ENCODE assay signal across 14 cellular contexts in genomic region chr9:124077915-124078572, GRCh38.
A peak's percentile ranks its signal among the peaks of the same experiment; 100 is the strongest.
DNase-seq lines count a peak whose midpoint lies in the region; ATAC-seq and TF ChIP-seq lines count a peak whose summit lies in the region.
"Had no signal": no experiment of that assay in that cellular context is flagged by ENCODE, and none has a peak within 500 bp of the region (broad histone marks: within the 10 kb centered on the region; RNA-seq: fewer than 3 reads in every experiment).

No MANE protein-coding gene starts in this region.

- intact Hi-C loops in heart left ventricle (cut with DNase I) (no loop called here), cardiac septum (cut with DNase I) (no loop called here)

- no peak for TF ChIP-seq POLR2A in heart left ventricle (IDR thresholded peaks at IDR 0.05)

- H3K4me1 ChIP-seq in heart left ventricle (no peaks in the 10 kb centered on the region), adipocyte (ENCODE audit: control insufficient read depth, insufficient read depth, low read length) (peaks cover 9% of the 10 kb centered on the region), thoracic aorta (ENCODE audit: control insufficient read depth in 1 of 2, low read depth in 2 of 2) (peaks cover 0 to 3% of the 10 kb centered on the region in 2 donors)

- H3K36me3 ChIP-seq in heart left ventricle (no peaks in the 10 kb centered on the region), adipocyte (ENCODE audit: control insufficient read depth, insufficient read depth, low read length, severe bottlenecking) (no peaks in the 10 kb centered on the region), thoracic aorta (no peaks in the 10 kb centered on the region)

- DNase-seq in heart left ventricle = peak in 1 of 5 donors; percentile 55
- DNase-seq in cardiac septum (ENCODE audit: low spot score) = no peak
- DNase-seq in adipocyte (ENCODE audit: low read depth) = peak; percentile 14
- DNase-seq in glomerular visceral epithelial cell (ENCODE audit: extremely low spot score) = peak; percentile 18
- no peak for DNase-seq in thoracic aorta (ENCODE audit: low spot score)
- no peak for DNase-seq in GM19238 (ENCODE audit: insufficient read length, low spot score)
- DNase-seq in SKM-1 (lab: John Stamatoyannopoulos, UW; ENCODE audit: unreplicated experiment) = no peak
- DNase-seq: 8988T; activated CD8-positive, alpha-beta memory T cell treated with anti-CD3 and anti-CD28 coated beads, Interleukin-2, amount 50 U/mL, for 4 hours; naive thymus-derived CD8-positive, alpha-beta T cell; NCI-H1092; RPMI8226 had no signal

- 66 to 80% (median 75%) methylated on average over 3 of the region's 3 CpGs for WGBS in heart left ventricle, 4 donors

- H3K27ac ChIP-seq in heart left ventricle (peak overlapping the region in 2 of 12 donors; percentile 13 to 49), thoracic aorta (peak overlapping the region in 1 of 2 donors; percentile 37)

- TF ChIP-seq CTCF in heart left ventricle (IDR thresholded peaks at IDR 0.05) (no peak), thoracic aorta (IDR thresholded peaks at IDR 0.05) (no peak)

- H3K27me3 ChIP-seq in heart left ventricle (peaks cover 0 to 8% (median 0%) of the 10 kb centered on the region in 9 donors), adipocyte (replicated peaks; ENCODE audit: control insufficient read depth, insufficient read depth, low read length) (peaks cover 7% of the 10 kb centered on the region), thoracic aorta (replicated peaks; ENCODE audit: insufficient read depth) (no peaks in the 10 kb centered on the region)

- H3K4me3 ChIP-seq in heart left ventricle (no peak overlapping the region), adipocyte (ENCODE audit: low read length) (no peak overlapping the region), thoracic aorta (no peak overlapping the region)
- H3K4me3 ChIP-seq: skin epidermis had no signal

- ATAC-seq in heart left ventricle (peak in 3 of 4 donors; percentile 66 to 84 (median 66)), thoracic aorta (ENCODE audit: insufficient number of reproducible peaks, low FRiP score, low read depth) (peak; percentile 60), GM18907 (IDR thresholded peaks at IDR 0.05; ENCODE audit: unreplicated experiment) (no peak)
- ATAC-seq: naive thymus-derived CD8-positive, alpha-beta T cell had no signal

- no peak overlapping the region for H3K9ac ChIP-seq in adipocyte (ENCODE audit: low read length)

- H3K9me3 ChIP-seq in heart left ventricle = peaks cover 0 to 3% (median 0%) of the 10 kb centered on the region in 12 donors
- peaks cover 3% of the 10 kb centered on the region for H3K9me3 ChIP-seq in adipocyte (ENCODE audit: control insufficient read depth, low read length)
- H3K9me3 ChIP-seq in thoracic aorta = no peaks in the 10 kb centered on the region

Comparison
In these comparisons a context has a peak if more than half of its experiments do, and no peak if none do; other contexts are left out.
1. DNase-seq: peak in adipocyte (single experiment) and glomerular visceral epithelial cell (single experiment); none in cardiac septum (single experiment), thoracic aorta (single experiment), GM19238 (single experiment) and SKM-1 (single experiment).